In genomic region chr15:60787737-60788513, GRCh38 we compare ENCODE assay signal across 9 cellular contexts.
A peak's percentile ranks its signal among the peaks of the same experiment; 100 is the strongest.
DNase-seq lines count a peak whose midpoint lies in the region; ATAC-seq and TF ChIP-seq lines count a peak whose summit lies in the region.
"Had no signal": no experiment of that assay in that cellular context is flagged by ENCODE, and none has a peak within 500 bp of the region (broad histone marks: within the 10 kb centered on the region; RNA-seq: fewer than 3 reads in every experiment).

No MANE protein-coding gene starts in this region.

- H3K4me3 ChIP-seq in fibroblast of pulmonary artery (replicated peaks; ENCODE audit: low read depth, low read length), result no peak overlapping the region
- H3K4me3 ChIP-seq: vagina had no signal

- no peak for ATAC-seq in HG03521 (IDR thresholded peaks at IDR 0.05; ENCODE audit: unreplicated experiment)

- TF ChIP-seq CTCF in fibroblast of pulmonary artery (IDR thresholded peaks at IDR 0.05; ENCODE audit: low read length, missing control alignments), result peak; percentile 50

- peak; percentile 18 for DNase-seq in DMS53 (lab: John Stamatoyannopoulos, UW)
- DNase-seq in DMS53 treated with DMSO at 0.1 percent for 48 hours (lab: John Stamatoyannopoulos, UW; ENCODE audit: unreplicated experiment), result no peak
- peak; percentile 52 to 53 for DNase-seq in activated CD4-positive, alpha-beta T cell treated with anti-CD3 and anti-CD28 coated beads, Interleukin-2, amount 50 U/mL, for 4 hours
- DNase-seq in fibroblast of pulmonary artery (ENCODE audit: low read depth), result no peak
- DNase-seq in stimulated activated naive CD4-positive, alpha-beta T cell treated with Interleukin-2 at 50 U/mL for 16 hours (lab: John Stamatoyannopoulos, UW), result peak; percentile 39
- DNase-seq in amniotic stem cell (lab: John Stamatoyannopoulos, UW), result no peak
- no peak for DNase-seq in 8988T

Comparison
In these comparisons a context has a peak if more than half of its experiments do, and no peak if none do; other contexts are left out.
1. DNase-seq: peak in DMS53 (single experiment), activated CD4-positive, alpha-beta T cell treated with anti-CD3 and anti-CD28 coated beads, Interleukin-2, amount 50 U/mL, for 4 hours (2 of 2) and stimulated activated naive CD4-positive, alpha-beta T cell treated with Interleukin-2 at 50 U/mL for 16 hours (single experiment); none in DMS53 treated with DMSO at 0.1 percent for 48 hours (single experiment), fibroblast of pulmonary artery (single experiment), amniotic stem cell (single experiment) and 8988T (single experiment).